ENCODE assay signal across 18 cellular contexts in genomic region chr16:80656161-80656560, GRCh38.
DNase-seq lines count a peak whose midpoint lies in the region; ATAC-seq and TF ChIP-seq lines count a peak whose summit lies in the region.
"Had no signal": no experiment of that assay in that cellular context is flagged by ENCODE, and none has a peak within 500 bp of the region (broad histone marks: within the 10 kb centered on the region; RNA-seq: fewer than 3 reads in every experiment).

No MANE protein-coding gene starts in this region.

- no peaks in the 10 kb centered on the region for H3K4me1 ChIP-seq in GM23338 (ENCODE audit: insufficient read depth)
- H3K4me1 ChIP-seq: BLaER1, breast epithelium had no signal

- no peaks in the 10 kb centered on the region for H3F3A ChIP-seq in GM23338 (replicated peaks; ENCODE audit: low read depth)

- H3K9me2 ChIP-seq in GM23338 (ENCODE audit: insufficient read depth): no peaks in the 10 kb centered on the region

- peak overlapping the region; percentile 87 for H3K27ac Mint-ChIP-seq in activated CD4-positive, alpha-beta T cell treated with anti-CD3 and anti-CD28 coated beads for 36 hours
- no peak overlapping the region for H3K27ac Mint-ChIP-seq in GM23338
- H3K27ac Mint-ChIP-seq in activated T-helper 1 cell treated with anti-CD3 and anti-CD28 coated beads, Interleukin-12 subunit alpha, Interleukin-12 subunit beta, Interleukin-2, Interleukin-4 antibody, amounts not matched to agents 30 ng/mL and 10 ng/mL and 1 ng/mL, durations not matched to agents 14 hours and 24 hours and 36 hours: peak overlapping the region; percentile 91
- peak overlapping the region in 9 of 10 donors; percentile 6 to 87 (median 83) for H3K27ac Mint-ChIP-seq in naive thymus-derived CD8-positive, alpha-beta T cell

- H3K27me3 Mint-ChIP-seq in activated CD4-positive, alpha-beta T cell treated with anti-CD3 and anti-CD28 coated beads for 36 hours: no peaks in the 10 kb centered on the region
- H3K27me3 Mint-ChIP-seq in GM23338 (ENCODE audit: insufficient read depth, low read depth, poor library complexity): no peaks in the 10 kb centered on the region
- no peaks in the 10 kb centered on the region for H3K27me3 Mint-ChIP-seq in activated T-helper 1 cell treated with anti-CD3 and anti-CD28 coated beads, Interleukin-12 subunit alpha, Interleukin-12 subunit beta, Interleukin-2, Interleukin-4 antibody, amounts not matched to agents 30 ng/mL and 10 ng/mL and 1 ng/mL, durations not matched to agents 14 hours and 24 hours and 36 hours (ENCODE audit: insufficient read depth)
- no peaks in the 10 kb centered on the region for H3K27me3 Mint-ChIP-seq in naive thymus-derived CD8-positive, alpha-beta T cell

- no peaks in the 10 kb centered on the region for H3K36me3 ChIP-seq in GM23338 (ENCODE audit: insufficient read depth)
- H3K36me3 ChIP-seq: breast epithelium, thoracic aorta had no signal

- peaks cover 27% of the 10 kb centered on the region for H3K4me1 Mint-ChIP-seq in activated CD4-positive, alpha-beta T cell treated with anti-CD3 and anti-CD28 coated beads for 36 hours
- H3K4me1 Mint-ChIP-seq in GM23338: no peaks in the 10 kb centered on the region
- H3K4me1 Mint-ChIP-seq in activated T-helper 1 cell treated with anti-CD3 and anti-CD28 coated beads, Interleukin-12 subunit alpha, Interleukin-12 subunit beta, Interleukin-2, Interleukin-4 antibody, amounts not matched to agents 30 ng/mL and 10 ng/mL and 1 ng/mL, durations not matched to agents 14 hours and 24 hours and 36 hours (ENCODE audit: low read depth): peaks cover 46% of the 10 kb centered on the region
- H3K4me1 Mint-ChIP-seq in naive thymus-derived CD8-positive, alpha-beta T cell: peaks cover 6 to 24% (median 21%) of the 10 kb centered on the region in 4 donors
- H3K4me1 Mint-ChIP-seq: neural crest cell had no signal

- peak overlapping the region; percentile 77 for H3K4me3 Mint-ChIP-seq in activated CD4-positive, alpha-beta T cell treated with anti-CD3 and anti-CD28 coated beads for 36 hours
- H3K4me3 Mint-ChIP-seq in GM23338: no peak overlapping the region
- peak overlapping the region; percentile 85 for H3K4me3 Mint-ChIP-seq in activated T-helper 1 cell treated with anti-CD3 and anti-CD28 coated beads, Interleukin-12 subunit alpha, Interleukin-12 subunit beta, Interleukin-2, Interleukin-4 antibody, amounts not matched to agents 30 ng/mL and 10 ng/mL and 1 ng/mL, durations not matched to agents 14 hours and 24 hours and 36 hours
- H3K4me3 Mint-ChIP-seq in naive thymus-derived CD8-positive, alpha-beta T cell: peak overlapping the region; percentile 60 to 88 (median 72)
- H3K4me3 Mint-ChIP-seq: neural crest cell had no signal

- no peak overlapping the region for H3K4me3 ChIP-seq in GM23338
- H3K4me3 ChIP-seq: BLaER1, SK-N-MC, thoracic aorta had no signal

- no peak overlapping the region for H3K27ac ChIP-seq in GM23338 (ENCODE audit: low read depth)
- H3K27ac ChIP-seq: BLaER1, epithelial cell of prostate, SK-N-MC, thoracic aorta had no signal

- intact Hi-C loops in activated CD4-positive, alpha-beta T cell treated with anti-CD3 and anti-CD28 coated beads for 36 hours (cut with DNase I, micrococcal nuclease): loop anchor here (1.0 to 5.0 kb wide), 5 partner anchors 75 to 151 kb away; no protein-coding TSS in a partner anchor
- intact Hi-C loops in activated T-helper 1 cell treated with anti-CD3 and anti-CD28 coated beads, Interleukin-12 subunit alpha, Interleukin-12 subunit beta, Interleukin-2, Interleukin-4 antibody, amounts not matched to agents 30 ng/mL and 10 ng/mL and 1 ng/mL, durations not matched to agents 14 hours and 24 hours and 36 hours (cut with micrococcal nuclease): loop anchor here (1.0 to 2.0 kb wide), 6 partner anchors 15 to 168 kb away; no protein-coding TSS in a partner anchor

- H3K27me3 ChIP-seq in GM23338 (ENCODE audit: insufficient read depth): no peaks in the 10 kb centered on the region
- H3K27me3 ChIP-seq: BLaER1, breast epithelium had no signal

- peaks cover 8% of the 10 kb centered on the region for H3K36me3 Mint-ChIP-seq in activated CD4-positive, alpha-beta T cell treated with anti-CD3 and anti-CD28 coated beads for 36 hours (ENCODE audit: low read depth)
- H3K36me3 Mint-ChIP-seq in GM23338 (ENCODE audit: low read depth): no peaks in the 10 kb centered on the region
- peaks cover 29% of the 10 kb centered on the region for H3K36me3 Mint-ChIP-seq in activated T-helper 1 cell treated with anti-CD3 and anti-CD28 coated beads, Interleukin-12 subunit alpha, Interleukin-12 subunit beta, Interleukin-2, Interleukin-4 antibody, amounts not matched to agents 30 ng/mL and 10 ng/mL and 1 ng/mL, durations not matched to agents 14 hours and 24 hours and 36 hours (ENCODE audit: low read depth)
- H3K36me3 Mint-ChIP-seq in naive thymus-derived CD8-positive, alpha-beta T cell: peaks cover 0 to 12% (median 12%) of the 10 kb centered on the region in 3 donors

- CTCF ChIA-PET in activated CD4-positive, alpha-beta T cell treated with anti-CD3 and anti-CD28 coated beads for 36 hours (lab: Charles Lee): interaction anchor here (0.7 to 1.2 kb wide), 2 partner anchors 20 to 231 kb away, joined by 4 to 5 read pairs; no protein-coding TSS in a partner anchor

- H3K4me2 ChIP-seq in GM23338: no peak overlapping the region
- H3K4me2 ChIP-seq: BLaER1 had no signal

- no peak overlapping the region for H2AFZ ChIP-seq in GM23338

- peak; percentile 4 for ATAC-seq in activated CD4-positive, alpha-beta T cell treated with anti-CD3 and anti-CD28 coated beads for 36 hours
- ATAC-seq in GM23338 (peak; percentile 56), GM18517 (IDR thresholded peaks at IDR 0.05; ENCODE audit: unreplicated experiment) (no peak)
- no peak for ATAC-seq in naive thymus-derived CD8-positive, alpha-beta T cell

- H3K9me3 Mint-ChIP-seq in activated CD4-positive, alpha-beta T cell treated with anti-CD3 and anti-CD28 coated beads for 36 hours (ENCODE audit: low read depth): peaks cover 10% of the 10 kb centered on the region
- H3K9me3 Mint-ChIP-seq in GM23338: peaks cover 15% of the 10 kb centered on the region
- H3K9me3 Mint-ChIP-seq in activated T-helper 1 cell treated with anti-CD3 and anti-CD28 coated beads, Interleukin-12 subunit alpha, Interleukin-12 subunit beta, Interleukin-2, Interleukin-4 antibody, amounts not matched to agents 30 ng/mL and 10 ng/mL and 1 ng/mL, durations not matched to agents 14 hours and 24 hours and 36 hours: peaks cover 20% of the 10 kb centered on the region
- peaks cover 0 to 23% (median 13%) of the 10 kb centered on the region in 9 donors for H3K9me3 Mint-ChIP-seq in naive thymus-derived CD8-positive, alpha-beta T cell

- DNase-seq in activated CD4-positive, alpha-beta T cell treated with anti-CD3 and anti-CD28 coated beads for 36 hours: no peak
- no peak for DNase-seq in activated CD4-positive, alpha-beta T cell treated with anti-CD3 and anti-CD28 coated beads for 48 hours
- DNase-seq in GM23338 (ENCODE audit: low spot score): no peak
- no peak for DNase-seq in activated T-helper 1 cell treated with anti-CD3 and anti-CD28 coated beads, Interleukin-12 subunit alpha, Interleukin-12 subunit beta, Interleukin-2, Interleukin-4 antibody, amounts not matched to agents 30 ng/mL and 10 ng/mL and 1 ng/mL, durations not matched to agents 14 hours and 24 hours and 36 hours (ENCODE audit: low spot score)
- DNase-seq in naive thymus-derived CD8-positive, alpha-beta T cell: no peak
- no peak for DNase-seq in SKM-1 treated with dmso at 0.1 percent for 144 hours (lab: John Stamatoyannopoulos, UW; ENCODE audit: unreplicated experiment)
- no peak for DNase-seq in activated gamma-delta T cell (lab: John Stamatoyannopoulos, UW)
- DNase-seq: DMS53, mesendoderm, NCI-H1436, NCI-H2171 treated with DMSO at 0.1 percent for 48 hours had no signal

- H3K79me2 ChIP-seq in GM23338 (replicated peaks; ENCODE audit: insufficient read depth): no peaks in the 10 kb centered on the region

- H4K20me1 ChIP-seq in GM23338 (replicated peaks; ENCODE audit: insufficient read depth): no peaks in the 10 kb centered on the region
- H4K20me1 ChIP-seq: BLaER1 had no signal

- POLR2A ChIA-PET in activated CD4-positive, alpha-beta T cell treated with anti-CD3 and anti-CD28 coated beads for 36 hours (lab: Charles Lee): no interaction called here
- POLR2A ChIA-PET in naive thymus-derived CD8-positive, alpha-beta T cell (lab: Charles Lee): no interaction called here

- peak in 1 of 2 experiments; percentile 24; a peak in 2 of 4 replicates for TF ChIP-seq CTCF in GM23338 (conservative IDR thresholded peaks at IDR 0.05; ENCODE audit: low read depth in 2 of 2)

TF ChIP-seq in GM23338, 12 proteins besides CTCF, POLR2A, EP300 and RAD21 (continues in another document):
- no peak for TF ChIP-seq CREB1 (CRISPR knock-in tag; IDR thresholded peaks at IDR 0.05; ENCODE audit: low read depth)
- no peak for TF ChIP-seq EZH2 (IDR thresholded peaks at IDR 0.05; ENCODE audit: low read depth, unreplicated experiment)
- TF ChIP-seq EZH2phosphoT487 (IDR thresholded peaks at IDR 0.05; ENCODE audit: unreplicated experiment): no peak
- TF ChIP-seq STAT1 (IDR thresholded peaks at IDR 0.05; ENCODE audit: unreplicated experiment): no peak
- no peak for TF ChIP-seq JUNB (IDR thresholded peaks at IDR 0.05; ENCODE audit: unreplicated experiment)
- TF ChIP-seq ZNF114 (CRISPR knock-in tag; IDR thresholded peaks at IDR 0.05): no peak
- no peak for TF ChIP-seq POLR2AphosphoS5 (IDR thresholded peaks at IDR 0.05; ENCODE audit: low read depth)
- TF ChIP-seq ZNF331 (CRISPR knock-in tag; IDR thresholded peaks at IDR 0.05; ENCODE audit: low read depth): no peak

Comparison
In these comparisons a context has a peak if more than half of its experiments do, and no peak if none do; other contexts are left out.
1. ATAC-seq: peak in activated CD4-positive, alpha-beta T cell treated with anti-CD3 and anti-CD28 coated beads for 36 hours (single experiment) and GM23338 (single experiment); none in naive thymus-derived CD8-positive, alpha-beta T cell (0 of 2) and GM18517 (single experiment).